ENCODE assay signal across 24 cellular contexts in the genomic region with DNA sequence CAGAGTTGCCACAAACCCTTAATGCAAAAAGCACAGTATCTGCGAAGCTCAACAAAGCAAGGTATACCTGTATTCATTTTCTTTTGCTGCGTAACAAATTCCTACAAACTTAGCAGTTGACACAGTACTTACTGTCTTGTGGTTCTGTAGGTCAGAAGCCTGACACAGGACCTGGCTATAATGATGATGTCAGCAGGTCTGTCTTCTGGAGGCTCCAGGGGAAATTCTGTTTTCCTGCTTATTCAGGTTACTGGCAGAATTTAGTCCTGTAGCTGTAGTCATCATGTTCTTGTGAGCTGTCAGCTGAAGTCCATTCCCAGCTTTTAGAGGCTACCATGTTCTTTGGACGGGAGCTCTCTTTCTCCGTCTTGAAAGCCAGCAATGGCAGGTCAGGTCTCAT.
DNase-seq lines count a peak whose midpoint lies in the region; ATAC-seq and TF ChIP-seq lines count a peak whose summit lies in the region.
"Had no signal": no experiment of that assay in that cellular context is flagged by ENCODE, and none has a peak within 500 bp of the region (broad histone marks: within the 10 kb centered on the region; RNA-seq: fewer than 3 reads in every experiment).

No MANE protein-coding gene starts in this region.

- H3K27ac ChIP-seq in IMR-90 (ENCODE audit: insufficient read depth, low read length), result no peak overlapping the region
- H3K27ac ChIP-seq: 22Rv1 had no signal

- peaks cover 4% of the 10 kb centered on the region for H3K4me1 ChIP-seq in IMR-90 (ENCODE audit: control insufficient read depth, insufficient read depth, low read length)

- WGBS in IMR-90 (ENCODE audit: extremely low coverage in 2 of 2, insufficient read length in 1 of 2), 2 experiments, result no CpG with 5 or more reads among the region's 4 CpGs

- H2BK20ac ChIP-seq in IMR-90 (ENCODE audit: low read depth, low read length), result no peak overlapping the region

- no peak overlapping the region for H4K91ac ChIP-seq in IMR-90 (ENCODE audit: insufficient read depth, low read depth, low read length)

- no TSS peak for BruUV-seq in IMR-90 (replicated peaks; lab: Mats Ljungman, UMichigan)

- no peak overlapping the region for H4K8ac ChIP-seq in IMR-90 (ENCODE audit: low read depth in 2 of 2, low read length in 2 of 2)

- POLR2A ChIA-PET in activated CD4-positive, alpha-beta T cell treated with anti-CD3 and anti-CD28 coated beads, Interleukin-2, amount 10 ng/mL, durations not matched to agents 7 days and 5 days (lab: Charles Lee), result no interaction called here
- POLR2A ChIA-PET in IMR-90 (lab: Charles Lee; ENCODE audit: unreplicated experiment) (no interaction called here), WTC11 (lab: Charles Lee) (no interaction called here)

- no peak overlapping the region for H3K4ac ChIP-seq in IMR-90 (ENCODE audit: low read depth, low read length)

- CTCF ChIA-PET in activated CD4-positive, alpha-beta T cell treated with anti-CD3 and anti-CD28 coated beads, Interleukin-2, amount 10 ng/mL, durations not matched to agents 7 days and 5 days (lab: Charles Lee), result interaction anchor here (1.5 kb wide), 1 partner anchor 8 kb away, joined by 6 read pairs; no protein-coding TSS in a partner anchor
- CTCF ChIA-PET in IMR-90 (lab: Yijun Ruan, JAX) (no interaction called here), WTC11 (lab: Charles Lee) (interaction anchor here (0.9 kb wide), 1 partner anchor 101 kb away, joined by 4 read pairs; no protein-coding TSS in a partner anchor)

- H2BK5ac ChIP-seq in IMR-90 (ENCODE audit: low read depth, low read length, poor library complexity, severe bottlenecking), result no peak overlapping the region

- H3K79me1 ChIP-seq in IMR-90 (ENCODE audit: low read depth in 1 of 2, low read length in 2 of 2), result peaks cover 10 to 28% of the 10 kb centered on the region in 2 experiments; a peak in 3 of 4 replicates

- H3K27me3 Mint-ChIP-seq in activated CD4-positive, alpha-beta T cell treated with anti-CD3 and anti-CD28 coated beads, Interleukin-2, amount 10 ng/mL, durations not matched to agents 7 days and 5 days, result no peaks in the 10 kb centered on the region
- H3K27me3 Mint-ChIP-seq in WTC11 (ENCODE audit: low read depth), result no peaks in the 10 kb centered on the region
- H3K27me3 Mint-ChIP-seq: CD8-positive, alpha-beta memory T cell; IgD-negative memory B cell had no signal

- H3K14ac ChIP-seq in IMR-90 (replicated peaks; ENCODE audit: low read depth, low read length), result no peak overlapping the region

- intact Hi-C loops in IMR-90 (cut with micrococcal nuclease), result no loop called here

- H3K27me3 ChIP-seq in IMR-90 (ENCODE audit: control insufficient read depth, insufficient read depth, low read length), result no peaks in the 10 kb centered on the region

- peak overlapping the region; percentile 17 for H3K27ac Mint-ChIP-seq in activated CD4-positive, alpha-beta T cell treated with anti-CD3 and anti-CD28 coated beads, Interleukin-2, amount 10 ng/mL, durations not matched to agents 7 days and 5 days
- no peak overlapping the region; the same call in 1 of the 2 replicates for H3K27ac Mint-ChIP-seq in WTC11

- H2AFZ ChIP-seq in IMR-90 (replicated peaks; ENCODE audit: low read length, poor library complexity), result no peak overlapping the region

- H3K18ac ChIP-seq in IMR-90 (ENCODE audit: low read depth, low read length), result no peak overlapping the region

- dilution Hi-C loops in IMR-90 (cut with HindIII; ENCODE audit: low sequenced_read_pairs, unreplicated experiment), result no loop called here

- H3K9me1 ChIP-seq in IMR-90 (ENCODE audit: insufficient read depth, low read length), result peaks cover 8% of the 10 kb centered on the region

- no peak overlapping the region for H2AK5ac ChIP-seq in IMR-90 (ENCODE audit: low read depth, low read length)

- H3K23ac ChIP-seq in IMR-90 (ENCODE audit: low read depth, low read length), result no peak overlapping the region

- no peak for ATAC-seq in IMR-90 (ENCODE audit: low read depth)
- no peak for ATAC-seq in WTC11
- ATAC-seq: Panc1, SK-N-SH treated with all-trans-retinoic acid at 6 μM for 48 hours had no signal

- H3K9ac ChIP-seq in IMR-90 (ENCODE audit: low read depth, low read length), result no peak overlapping the region

- no peak overlapping the region for H3K4me3 ChIP-seq in IMR-90 (ENCODE audit: insufficient read depth, low read depth, low read length)

- no peak overlapping the region for H4K5ac ChIP-seq in IMR-90 (ENCODE audit: low read depth, low read length)

- peaks cover 4% of the 10 kb centered on the region for H3K36me3 ChIP-seq in IMR-90 (ENCODE audit: control insufficient read depth, insufficient read depth, low read length)

- H3K4me3 Mint-ChIP-seq in activated CD4-positive, alpha-beta T cell treated with anti-CD3 and anti-CD28 coated beads, Interleukin-2, amount 10 ng/mL, durations not matched to agents 7 days and 5 days, result no peak overlapping the region
- H3K4me3 Mint-ChIP-seq in WTC11, result no peak overlapping the region
- H3K4me3 Mint-ChIP-seq: CD8-positive, alpha-beta memory T cell; IgD-negative memory B cell had no signal

- H3K36me3 Mint-ChIP-seq in activated CD4-positive, alpha-beta T cell treated with anti-CD3 and anti-CD28 coated beads, Interleukin-2, amount 10 ng/mL, durations not matched to agents 7 days and 5 days (ENCODE audit: low read depth), result peaks cover 54% of the 10 kb centered on the region
- H3K36me3 Mint-ChIP-seq in WTC11, result peaks cover 28% of the 10 kb centered on the region

- H3K4me2 ChIP-seq in IMR-90 (ENCODE audit: low read depth, low read length), result no peak overlapping the region

- peaks cover 57% of the 10 kb centered on the region for H3K4me1 Mint-ChIP-seq in activated CD4-positive, alpha-beta T cell treated with anti-CD3 and anti-CD28 coated beads, Interleukin-2, amount 10 ng/mL, durations not matched to agents 7 days and 5 days
- peaks cover 43% of the 10 kb centered on the region for H3K4me1 Mint-ChIP-seq in WTC11

- TF ChIP-seq CTCF in IMR-90 (conservative IDR thresholded peaks at IDR 0.05; ENCODE audit: low read depth, low read length) (no peak), WTC11 (IDR thresholded peaks at IDR 0.05) (no peak)

- no peak overlapping the region for H2BK15ac ChIP-seq in IMR-90 (ENCODE audit: low read depth, low read length)

- TF ChIP-seq POLR2A in IMR-90 (IDR thresholded peaks at IDR 0.05; ENCODE audit: low read depth, low read length), result no peak
- no peak for TF ChIP-seq POLR2A in erythroblast (IDR thresholded peaks at IDR 0.05; ENCODE audit: low read length)

- TF ChIP-seq RAD21 in IMR-90 (IDR thresholded peaks at IDR 0.05; ENCODE audit: low read length), result no peak

- in situ Hi-C loops in IMR-90 (cut with MboI; ENCODE audit: low sequenced_read_pairs), result no loop called here

- no peaks in the 10 kb centered on the region for H4K20me1 ChIP-seq in IMR-90 (ENCODE audit: insufficient read depth, low read length)

- no peaks in the 10 kb centered on the region; the same call in 1 of the 2 replicates for H3K9me3 ChIP-seq in IMR-90 (ENCODE audit: control insufficient read depth, insufficient read depth, low read length)

- no peak overlapping the region for H3K56ac ChIP-seq in IMR-90 (ENCODE audit: extremely low read depth, insufficient read depth, low read length)

- DNase-seq in activated CD4-positive, alpha-beta T cell treated with anti-CD3 and anti-CD28 coated beads, Interleukin-2, amount 10 ng/mL, durations not matched to agents 7 days and 5 days, result no peak
- DNase-seq in activated CD4-positive, alpha-beta T cell treated with anti-CD3 and anti-CD28 coated beads, Interleukin-2, amount 50 U/mL, for 48 hours, result no peak
- DNase-seq in IMR-90 (peak; percentile 8), WTC11 (ENCODE audit: low spot score) (no peak), kidney tubule cell (ENCODE audit: low spot score) (peak; percentile 14), NCI-H187 (lab: John Stamatoyannopoulos, UW) (no peak), epidermal melanocyte (ENCODE audit: insufficient read length, low spot score) (no peak), erythroblast (lab: John Stamatoyannopoulos, UW) (no peak)
- DNase-seq: AML-193, C1 segment of cervical spinal cord, Calu3, DMS153, Kasumi-1, NCI-H1105, NCI-H146, NCI-H2081, NCI-H2171 treated with DMSO at 0.1 percent for 48 hours, NCI-H524 treated with DMSO at 0.1 percent for 48 hours, NCI-H82 had no signal

- H2BK120ac ChIP-seq in IMR-90 (ENCODE audit: low read depth, low read length), result no peak overlapping the region

- H2AK9ac ChIP-seq in IMR-90 (replicated peaks; ENCODE audit: low read depth, low read length, poor library complexity), result no peak overlapping the region

- H3K9me3 Mint-ChIP-seq in activated CD4-positive, alpha-beta T cell treated with anti-CD3 and anti-CD28 coated beads, Interleukin-2, amount 10 ng/mL, durations not matched to agents 7 days and 5 days, result peaks cover 13% of the 10 kb centered on the region
- H3K9me3 Mint-ChIP-seq in WTC11, result peaks cover 8% of the 10 kb centered on the region
- H3K9me3 Mint-ChIP-seq: IgD-negative memory B cell had no signal

TF ChIP-seq in IMR-90, 13 proteins besides CTCF, POLR2A, EP300 and RAD21:
- TF ChIP-seq CHD1 (IDR thresholded peaks at IDR 0.05; ENCODE audit: low read depth, low read length), result no peak
- peak; percentile 77 for TF ChIP-seq MAFK (IDR thresholded peaks at IDR 0.05; ENCODE audit: low read depth, low read length)
- TF ChIP-seq MAZ (IDR thresholded peaks at IDR 0.05; ENCODE audit: borderline replicate concordance, low read depth, low read length), result no peak
- TF ChIP-seq NFE2L2 (IDR thresholded peaks at IDR 0.05; ENCODE audit: low read depth, low read length), result no peak
- TF ChIP-seq CEBPB (IDR thresholded peaks at IDR 0.05; ENCODE audit: low read depth, low read length), result no peak
TF ChIP-seq in IMR-90: peak in this region for 1.

TF ChIP-seq in WTC11, 78 proteins besides CTCF, POLR2A, EP300 and RAD21 (continues in another document):
- TF ChIP-seq, protein P1, sequence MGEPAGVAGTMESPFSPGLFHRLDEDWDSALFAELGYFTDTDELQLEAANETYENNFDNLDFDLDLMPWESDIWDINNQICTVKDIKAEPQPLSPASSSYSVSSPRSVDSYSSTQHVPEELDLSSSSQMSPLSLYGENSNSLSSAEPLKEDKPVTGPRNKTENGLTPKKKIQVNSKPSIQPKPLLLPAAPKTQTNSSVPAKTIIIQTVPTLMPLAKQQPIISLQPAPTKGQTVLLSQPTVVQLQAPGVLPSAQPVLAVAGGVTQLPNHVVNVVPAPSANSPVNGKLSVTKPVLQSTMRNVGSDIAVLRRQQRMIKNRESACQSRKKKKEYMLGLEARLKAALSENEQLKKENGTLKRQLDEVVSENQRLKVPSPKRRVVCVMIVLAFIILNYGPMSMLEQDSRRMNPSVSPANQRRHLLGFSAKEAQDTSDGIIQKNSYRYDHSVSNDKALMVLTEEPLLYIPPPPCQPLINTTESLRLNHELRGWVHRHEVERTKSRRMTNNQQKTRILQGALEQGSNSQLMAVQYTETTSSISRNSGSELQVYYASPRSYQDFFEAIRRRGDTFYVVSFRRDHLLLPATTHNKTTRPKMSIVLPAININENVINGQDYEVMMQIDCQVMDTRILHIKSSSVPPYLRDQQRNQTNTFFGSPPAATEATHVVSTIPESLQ (CRISPR knock-in tag; IDR thresholded peaks at IDR 0.05), result no peak

Comparison
In these comparisons a context has a peak if more than half of its experiments do, and no peak if none do; other contexts are left out.
1. DNase-seq: peak in IMR-90 (single experiment) and kidney tubule cell (single experiment); none in activated CD4-positive, alpha-beta T cell treated with anti-CD3 and anti-CD28 coated beads, Interleukin-2, amount 10 ng/mL, durations not matched to agents 7 days and 5 days (single experiment), activated CD4-positive, alpha-beta T cell treated with anti-CD3 and anti-CD28 coated beads, Interleukin-2, amount 50 U/mL, for 48 hours (0 of 2), WTC11 (single experiment), NCI-H187 (0 of 2), epidermal melanocyte (single experiment) and erythroblast (0 of 2).